ENCODE assay signal across 18 cellular contexts in the genomic region with DNA sequence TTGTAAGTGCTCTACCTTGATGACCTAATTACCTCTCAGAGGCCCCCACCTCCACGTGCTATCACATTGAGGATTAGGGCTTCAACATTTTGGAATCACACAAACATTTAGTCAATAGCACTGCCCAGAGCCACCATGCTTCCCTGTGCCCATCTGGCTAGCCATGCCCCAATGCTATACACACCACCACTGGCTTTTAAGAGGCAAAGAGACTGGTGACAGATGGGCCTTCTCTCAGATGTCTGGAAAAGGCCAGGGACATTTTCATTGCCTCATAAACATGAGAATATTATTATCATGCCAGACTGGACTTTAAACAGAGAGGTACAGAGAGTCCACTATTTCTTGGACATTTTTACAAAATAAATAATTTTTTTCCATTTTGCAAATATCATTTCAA. TPM values are rescaled to one million over a fixed set of nuclear protein-coding genes. Genes with fewer than 3 reads are reported as not detected.
DNase-seq lines count a peak whose midpoint lies in the region; ATAC-seq, FAIRE-seq and TF ChIP-seq lines count a peak whose summit lies in the region.
"Had no signal": no experiment of that assay in that cellular context is flagged by ENCODE, and none has a peak within 500 bp of the region (broad histone marks: within the 10 kb centered on the region; RNA-seq: fewer than 3 reads in every experiment).

No MANE protein-coding gene starts in this region.

- H2AFZ ChIP-seq in astrocyte (ENCODE audit: low read depth, low read length), result no peak overlapping the region

- H3K4me3 Mint-ChIP-seq in activated naive CD8-positive, alpha-beta T cell treated with anti-CD3 and anti-CD28 coated beads, Interleukin-2, amount 50 U/mL, for 24 hours, result no peak overlapping the region
- H3K4me3 Mint-ChIP-seq in activated naive CD8-positive, alpha-beta T cell treated with anti-CD3 and anti-CD28 coated beads for 36 hours, result no peak overlapping the region
- H3K4me3 Mint-ChIP-seq in astrocyte (ENCODE audit: unreplicated experiment), result no peak overlapping the region
- H3K4me3 Mint-ChIP-seq: CD8-positive, alpha-beta memory T cell had no signal

- no peak overlapping the region for H3K27ac ChIP-seq in astrocyte (ENCODE audit: low read depth, low read length)
- no peak overlapping the region for H3K27ac ChIP-seq in brain microvascular endothelial cell
- H3K27ac ChIP-seq: BLaER1, HL-60 had no signal

- no peak for DNase-seq in activated naive CD8-positive, alpha-beta T cell treated with anti-CD3 and anti-CD28 coated beads, Interleukin-2, amount 50 U/mL, for 24 hours
- no peak for DNase-seq in activated naive CD8-positive, alpha-beta T cell treated with anti-CD3 and anti-CD28 coated beads for 36 hours
- peak; percentile 11 for DNase-seq in NCI-H82 treated with DMSO at 0.1 percent for 48 hours (lab: John Stamatoyannopoulos, UW; ENCODE audit: unreplicated experiment)
- no peak for DNase-seq in astrocyte (ENCODE audit: low read depth)
- DNase-seq in brain microvascular endothelial cell, result no peak
- DNase-seq in GM10248 (ENCODE audit: extremely low spot score), result no peak
- no peak for DNase-seq in NCI-H1930 (lab: John Stamatoyannopoulos, UW)
- DNase-seq: CD8-positive, alpha-beta memory T cell; DMS153; NCI-H1436; NCI-H2081; NCI-H2227 treated with DMSO at 0.1 percent for 48 hours; NCI-H526 treated with DMSO at 0.1 percent for 48 hours had no signal

- H3K4me1 Mint-ChIP-seq in activated naive CD8-positive, alpha-beta T cell treated with anti-CD3 and anti-CD28 coated beads, Interleukin-2, amount 50 U/mL, for 24 hours, result peaks cover 23% of the 10 kb centered on the region
- peaks cover 23% of the 10 kb centered on the region for H3K4me1 Mint-ChIP-seq in activated naive CD8-positive, alpha-beta T cell treated with anti-CD3 and anti-CD28 coated beads for 36 hours
- peaks cover 27% of the 10 kb centered on the region for H3K4me1 Mint-ChIP-seq in astrocyte (ENCODE audit: low read depth, unreplicated experiment)

- H3K36me3 ChIP-seq in astrocyte (ENCODE audit: insufficient read depth, low read length), result no peaks in the 10 kb centered on the region
- no peaks in the 10 kb centered on the region for H3K36me3 ChIP-seq in brain microvascular endothelial cell (replicated peaks)
- H3K36me3 ChIP-seq: BLaER1 had no signal

- no peaks in the 10 kb centered on the region for H3K9me3 ChIP-seq in astrocyte (ENCODE audit: insufficient read depth, low read depth, low read length)
- H3K9me3 ChIP-seq: BLaER1 had no signal

- no peaks in the 10 kb centered on the region for H3K27me3 ChIP-seq in astrocyte (ENCODE audit: insufficient read depth, low read length)
- H3K27me3 ChIP-seq in brain microvascular endothelial cell (replicated peaks), result no peaks in the 10 kb centered on the region
- H3K27me3 ChIP-seq: BLaER1 had no signal

- ATAC-seq in activated naive CD8-positive, alpha-beta T cell treated with anti-CD3 and anti-CD28 coated beads, Interleukin-2, amount 50 U/mL, for 24 hours, result no peak
- ATAC-seq: K562, Right ventricle myocardium inferior had no signal

- H3K27me3 Mint-ChIP-seq in activated naive CD8-positive, alpha-beta T cell treated with anti-CD3 and anti-CD28 coated beads, Interleukin-2, amount 50 U/mL, for 24 hours, result peaks cover 23% of the 10 kb centered on the region
- peaks cover 25% of the 10 kb centered on the region for H3K27me3 Mint-ChIP-seq in activated naive CD8-positive, alpha-beta T cell treated with anti-CD3 and anti-CD28 coated beads for 36 hours
- peaks cover 3% of the 10 kb centered on the region for H3K27me3 Mint-ChIP-seq in astrocyte (ENCODE audit: low read depth, unreplicated experiment)

- no peak overlapping the region for H3K4me3 ChIP-seq in astrocyte (ENCODE audit: insufficient read depth, low read depth, low read length)
- no peak overlapping the region for H3K4me3 ChIP-seq in brain microvascular endothelial cell (ENCODE audit: low read depth, low read length)
- H3K4me3 ChIP-seq: BLaER1, K562 had no signal

- in situ Hi-C loops in brain microvascular endothelial cell (cut with HindIII; ENCODE audit: low pct_ligation_motif_present, low sequenced_read_pairs), result no loop called here

- FAIRE-seq in astrocyte (lab: Jason Lieb, UNC), result no peak
- FAIRE-seq: H1, K562 had no signal

- no peaks in the 10 kb centered on the region for H4K20me1 ChIP-seq in astrocyte (ENCODE audit: insufficient read depth, low read length)
- H4K20me1 ChIP-seq: BLaER1 had no signal

- peaks cover 18% of the 10 kb centered on the region for H3K4me1 ChIP-seq in astrocyte (ENCODE audit: insufficient read depth, low read length)
- H3K4me1 ChIP-seq: BLaER1 had no signal

- CTCF ChIA-PET in GM10248 (lab: Yijun Ruan, JAX), result no interaction called here

- H3K9ac ChIP-seq in astrocyte (ENCODE audit: low read length), result no peak overlapping the region
- H3K9ac ChIP-seq: BLaER1 had no signal

- POLR2A ChIA-PET in GM10248 (lab: Yijun Ruan, JAX), result no interaction called here

- peak overlapping the region; percentile 39 for H3K27ac Mint-ChIP-seq in activated naive CD8-positive, alpha-beta T cell treated with anti-CD3 and anti-CD28 coated beads, Interleukin-2, amount 50 U/mL, for 24 hours
- no peak overlapping the region for H3K27ac Mint-ChIP-seq in activated naive CD8-positive, alpha-beta T cell treated with anti-CD3 and anti-CD28 coated beads for 36 hours
- H3K27ac Mint-ChIP-seq in astrocyte (ENCODE audit: unreplicated experiment), result peak overlapping the region; percentile 90

- no peaks in the 10 kb centered on the region for H3K79me2 ChIP-seq in astrocyte (ENCODE audit: insufficient read depth, low read length)

- no peaks in the 10 kb centered on the region for H3K36me3 Mint-ChIP-seq in activated naive CD8-positive, alpha-beta T cell treated with anti-CD3 and anti-CD28 coated beads, Interleukin-2, amount 50 U/mL, for 24 hours (ENCODE audit: low read depth)
- no peaks in the 10 kb centered on the region for H3K36me3 Mint-ChIP-seq in activated naive CD8-positive, alpha-beta T cell treated with anti-CD3 and anti-CD28 coated beads for 36 hours
- H3K36me3 Mint-ChIP-seq in astrocyte (ENCODE audit: low read depth, unreplicated experiment), result no peaks in the 10 kb centered on the region
- H3K36me3 Mint-ChIP-seq: CD8-positive, alpha-beta memory T cell had no signal

- no peaks in the 10 kb centered on the region for H3K9me3 Mint-ChIP-seq in activated naive CD8-positive, alpha-beta T cell treated with anti-CD3 and anti-CD28 coated beads, Interleukin-2, amount 50 U/mL, for 24 hours
- H3K9me3 Mint-ChIP-seq in activated naive CD8-positive, alpha-beta T cell treated with anti-CD3 and anti-CD28 coated beads for 36 hours, result no peaks in the 10 kb centered on the region
- H3K9me3 Mint-ChIP-seq in astrocyte (ENCODE audit: unreplicated experiment), result peaks cover 2% of the 10 kb centered on the region
- H3K9me3 Mint-ChIP-seq: CD8-positive, alpha-beta memory T cell had no signal

- H3K4me2 ChIP-seq in astrocyte (ENCODE audit: low read length), result no peak overlapping the region
- H3K4me2 ChIP-seq: BLaER1 had no signal

- TF ChIP-seq CTCF in astrocyte (IDR thresholded peaks at IDR 0.05; ENCODE audit: insufficient read depth, low read depth, low read length), result no peak
- TF ChIP-seq CTCF in brain microvascular endothelial cell (IDR thresholded peaks at IDR 0.05; ENCODE audit: low read depth, low read length, missing control alignments), result no peak
- no peak for TF ChIP-seq CTCF in GM10248 (IDR thresholded peaks at IDR 0.05; ENCODE audit: control extremely low read depth, extremely low read depth, low read depth, missing control alignments)

RNA-seq across cellular contexts. Expression of a gene that starts 9.3 kb away (rescaled TPM):
- under 1 TPM; 0.10 to 0.16 TPM for total RNA-seq in activated naive CD8-positive, alpha-beta T cell treated with anti-CD3 and anti-CD28 coated beads for 36 hours
- 3.8 and 4.0 TPM in 2 replicates for total RNA-seq in astrocyte
- total RNA-seq: K562 had no signal

RNA-seq across cellular contexts. Expression of a gene that starts 29.8 kb away (rescaled TPM):
- 10 to 100 TPM; 33.1 to 34.1 TPM for total RNA-seq in activated naive CD8-positive, alpha-beta T cell treated with anti-CD3 and anti-CD28 coated beads for 36 hours
- 14.4 and 16.4 TPM in 2 replicates for total RNA-seq in astrocyte

RNA-seq across cellular contexts. Expression of a gene that starts 29.9 kb away (rescaled TPM):
- total RNA-seq in activated naive CD8-positive, alpha-beta T cell treated with anti-CD3 and anti-CD28 coated beads for 36 hours, result 10 to 100 TPM; 34.7 to 35.2 TPM
- total RNA-seq in astrocyte, result 5.0 and 5.7 TPM in 2 replicates
